Comparison of ENCODE assay signal across 8 cellular contexts in genomic region chr6:26956601-26957184, GRCh38.
A peak's percentile ranks its signal among the peaks of the same experiment; 100 is the strongest.
DNase-seq lines count a peak whose midpoint lies in the region; ATAC-seq and TF ChIP-seq lines count a peak whose summit lies in the region.
"Not testable (repeated sequence)": the region's sequence is repeated elsewhere in the genome, so short reads cannot be mapped to it uniquely, and the experiment has no call there.

No MANE protein-coding gene starts in this region.

- H4K20me1 ChIP-seq in GM23338 (replicated peaks; ENCODE audit: insufficient read depth), result not testable (repeated sequence)

- H3K9me3 Mint-ChIP-seq in GM23338; activated naive CD4-positive, alpha-beta T cell treated with anti-CD3 and anti-CD28 coated beads for 36 hours: not testable (repeated sequence)

- not testable (repeated sequence) for H3F3A ChIP-seq in GM23338 (replicated peaks; ENCODE audit: low read depth)

- H3K27me3 ChIP-seq in GM23338 (ENCODE audit: insufficient read depth), result not testable (repeated sequence)

- H3K9me2 ChIP-seq in GM23338 (ENCODE audit: insufficient read depth), result not testable (repeated sequence)

- CTCF ChIA-PET in activated naive CD4-positive, alpha-beta T cell treated with anti-CD3 and anti-CD28 coated beads for 36 hours (lab: Charles Lee), result not testable (repeated sequence)

- H3K4me3 ChIP-seq in AG10803 (ENCODE audit: low read length) (peak overlapping the region; percentile 54), GM23338 (peak overlapping the region; percentile 55)

- TF ChIP-seq CTCF in AG10803 (conservative IDR thresholded peaks at IDR 0.05; ENCODE audit: low read length) (peak; percentile 35), GM23338 (conservative IDR thresholded peaks at IDR 0.05; ENCODE audit: low read depth in 2 of 2) (peak; percentile 40 to 68)

- H3K27ac ChIP-seq in GM23338 (ENCODE audit: low read depth), result not testable (repeated sequence)

- DNase-seq in AG10803 (ENCODE audit: low read depth) (peak; percentile 72), GM23338 (ENCODE audit: low spot score) (peak; percentile 65), NCI-H2171 (lab: John Stamatoyannopoulos, UW) (peak; percentile 34), T-helper 2 cell (peak; percentile 52 to 80 (median 70)), fibroblast of peridontal ligament (ENCODE audit: extremely low read depth) (peak; percentile 60), mucosa of gallbladder (ENCODE audit: low spot score) (peak; percentile 79)
- peak; percentile 87 for DNase-seq in activated naive CD4-positive, alpha-beta T cell treated with anti-CD3 and anti-CD28 coated beads for 36 hours
- DNase-seq in stimulated activated CD4-positive, alpha-beta T cell treated with anti-CD3 and anti-CD28 coated beads, Interleukin-4, amount 100 ng/mL, for 24 hours, result peak; percentile 85

- peak overlapping the region; percentile 90; the same call in 1 of the 2 replicates for H2AFZ ChIP-seq in GM23338

- H3K4me2 ChIP-seq in GM23338, result peak overlapping the region; percentile 70

- not testable (repeated sequence) for H3K4me1 ChIP-seq in GM23338 (ENCODE audit: insufficient read depth)

- H3K27ac Mint-ChIP-seq in GM23338, result not testable (repeated sequence)
- peak overlapping the region; percentile 84 for H3K27ac Mint-ChIP-seq in activated naive CD4-positive, alpha-beta T cell treated with anti-CD3 and anti-CD28 coated beads for 36 hours

- H3K4me3 Mint-ChIP-seq in GM23338, result peak overlapping the region; percentile 80
- peak overlapping the region; percentile 80 for H3K4me3 Mint-ChIP-seq in activated naive CD4-positive, alpha-beta T cell treated with anti-CD3 and anti-CD28 coated beads for 36 hours

- peak; percentile 94 for ATAC-seq in GM23338

- intact Hi-C loops in activated naive CD4-positive, alpha-beta T cell treated with anti-CD3 and anti-CD28 coated beads for 36 hours (cut with micrococcal nuclease), result loop anchor here (5.0 kb wide), 1 partner anchor 1486 kb away; the partner anchor contains the start of gene ZSCAN23

- H3K79me2 ChIP-seq in GM23338 (replicated peaks; ENCODE audit: insufficient read depth), result not testable (repeated sequence)

- not testable (repeated sequence) for H3K36me3 Mint-ChIP-seq in GM23338 (ENCODE audit: low read depth); activated naive CD4-positive, alpha-beta T cell treated with anti-CD3 and anti-CD28 coated beads for 36 hours (ENCODE audit: low read depth)

- not testable (repeated sequence) for H3K36me3 ChIP-seq in GM23338 (ENCODE audit: insufficient read depth)

- not testable (repeated sequence) for H3K4me1 Mint-ChIP-seq in GM23338; activated naive CD4-positive, alpha-beta T cell treated with anti-CD3 and anti-CD28 coated beads for 36 hours (ENCODE audit: low read depth)

- H3K27me3 Mint-ChIP-seq in GM23338 (ENCODE audit: insufficient read depth, low read depth, poor library complexity); activated naive CD4-positive, alpha-beta T cell treated with anti-CD3 and anti-CD28 coated beads for 36 hours (ENCODE audit: low read depth): not testable (repeated sequence)

TF ChIP-seq in GM23338, 12 proteins besides CTCF, POLR2A, EP300 and RAD21:
- TF ChIP-seq POLR2AphosphoS5 (IDR thresholded peaks at IDR 0.05; ENCODE audit: low read depth), result 0 out of 2 replicates have a peak, but pooled peaks have one; percentile 19

Comparison
In these comparisons a context has a peak if more than half of its experiments do, and no peak if none do; other contexts are left out.
1. DNase-seq: peak in every context shown above with its lines; median percentile 87 in activated naive CD4-positive, alpha-beta T cell treated with anti-CD3 and anti-CD28 coated beads for 36 hours; 85 in stimulated activated CD4-positive, alpha-beta T cell treated with anti-CD3 and anti-CD28 coated beads, Interleukin-4, amount 100 ng/mL, for 24 hours; 79 in mucosa of gallbladder; 72 in AG10803; 70 in T-helper 2 cell; 65 in GM23338; 60 in fibroblast of peridontal ligament; 34 in NCI-H2171.